ENCODE assay signal across 8 cellular contexts in genomic region chr6:16684896-16685554, GRCh38.
A peak's percentile ranks its signal among the peaks of the same experiment; 100 is the strongest.
DNase-seq lines count a peak whose midpoint lies in the region; ATAC-seq and TF ChIP-seq lines count a peak whose summit lies in the region.

No MANE protein-coding gene starts in this region.

- H3K27me3 ChIP-seq in skeletal muscle satellite cell (ENCODE audit: control insufficient read depth, insufficient read depth, low read length): no peaks in the 10 kb centered on the region

- H3K27ac Mint-ChIP-seq in activated naive CD4-positive, alpha-beta T cell treated with anti-CD3 and anti-CD28 coated beads for 36 hours: peak overlapping the region; percentile 44
- no peak overlapping the region for H3K27ac Mint-ChIP-seq in type B pancreatic cell

- peak overlapping the region; percentile 47 for H3K4me2 ChIP-seq in skeletal muscle satellite cell (ENCODE audit: low read length)

- TF ChIP-seq POLR2A in NB4 (IDR thresholded peaks at IDR 0.05; ENCODE audit: extremely low read depth, insufficient read length): no peak

- no peak for TF ChIP-seq CTCF in NB4 (IDR thresholded peaks at IDR 0.05; ENCODE audit: low read depth, low read length)
- TF ChIP-seq CTCF in type B pancreatic cell (conservative IDR thresholded peaks at IDR 0.05): no peak

- H3K9me3 Mint-ChIP-seq in activated naive CD4-positive, alpha-beta T cell treated with anti-CD3 and anti-CD28 coated beads for 36 hours: no peaks in the 10 kb centered on the region
- H3K9me3 Mint-ChIP-seq in type B pancreatic cell: peaks cover 5% of the 10 kb centered on the region

- ATAC-seq in GM19438 (IDR thresholded peaks at IDR 0.05; ENCODE audit: low read depth, unreplicated experiment) (peak; percentile 55), HG03139 (IDR thresholded peaks at IDR 0.05; ENCODE audit: unreplicated experiment) (no peak)

- no peaks in the 10 kb centered on the region for H3K36me3 ChIP-seq in skeletal muscle satellite cell (ENCODE audit: insufficient read depth, low read length)

- H3K27me3 Mint-ChIP-seq in activated naive CD4-positive, alpha-beta T cell treated with anti-CD3 and anti-CD28 coated beads for 36 hours (ENCODE audit: low read depth): no peaks in the 10 kb centered on the region
- no peaks in the 10 kb centered on the region for H3K27me3 Mint-ChIP-seq in type B pancreatic cell

- CTCF ChIA-PET in activated naive CD4-positive, alpha-beta T cell treated with anti-CD3 and anti-CD28 coated beads for 36 hours (lab: Charles Lee): no interaction called here

- DNase-seq in NB4 (ENCODE audit: low read depth) (peak; percentile 70), NCI-H82 (lab: John Stamatoyannopoulos, UW) (no peak), type B pancreatic cell (ENCODE audit: extremely low spot score, unreplicated experiment) (no peak), NCI-H1417 treated with DMSO at 0.1 percent for 48 hours (lab: John Stamatoyannopoulos, UW) (no peak)
- DNase-seq in activated naive CD4-positive, alpha-beta T cell treated with anti-CD3 and anti-CD28 coated beads for 36 hours: peak; percentile 97

- H3K9ac ChIP-seq in skeletal muscle satellite cell (ENCODE audit: low read depth, low read length): no peak overlapping the region

- intact Hi-C loops in activated naive CD4-positive, alpha-beta T cell treated with anti-CD3 and anti-CD28 coated beads for 36 hours (cut with micrococcal nuclease): loop anchor here (1.0 to 10.0 kb wide), 12 partner anchors 8 to 362 kb away; partner anchors contain the start of gene ATXN1

- H3K9me3 ChIP-seq in skeletal muscle satellite cell (replicated peaks; ENCODE audit: low read length): no peaks in the 10 kb centered on the region

- peaks cover 2% of the 10 kb centered on the region for H3K36me3 Mint-ChIP-seq in activated naive CD4-positive, alpha-beta T cell treated with anti-CD3 and anti-CD28 coated beads for 36 hours (ENCODE audit: low read depth)
- peaks cover 13% of the 10 kb centered on the region for H3K36me3 Mint-ChIP-seq in type B pancreatic cell

- peaks cover 74% of the 10 kb centered on the region for H3K4me1 Mint-ChIP-seq in activated naive CD4-positive, alpha-beta T cell treated with anti-CD3 and anti-CD28 coated beads for 36 hours (ENCODE audit: low read depth)
- H3K4me1 Mint-ChIP-seq in type B pancreatic cell (ENCODE audit: unreplicated experiment): peaks cover 24% of the 10 kb centered on the region

- H3K4me1 ChIP-seq in skeletal muscle satellite cell (ENCODE audit: control insufficient read depth, insufficient read depth, low read length): peaks cover 54% of the 10 kb centered on the region

- H3K4me3 ChIP-seq in NB4 (ENCODE audit: low read depth, low read length) (no peak overlapping the region), skeletal muscle satellite cell (ENCODE audit: low read length) (no peak overlapping the region)

- peak overlapping the region; percentile 20 for H3K4me3 Mint-ChIP-seq in activated naive CD4-positive, alpha-beta T cell treated with anti-CD3 and anti-CD28 coated beads for 36 hours
- no peak overlapping the region for H3K4me3 Mint-ChIP-seq in type B pancreatic cell

Comparison
In these comparisons a context has a peak if more than half of its experiments do, and no peak if none do; other contexts are left out.
1. DNase-seq: peak in NB4 (single experiment) and activated naive CD4-positive, alpha-beta T cell treated with anti-CD3 and anti-CD28 coated beads for 36 hours (single experiment); none in NCI-H82 (single experiment), type B pancreatic cell (single experiment) and NCI-H1417 treated with DMSO at 0.1 percent for 48 hours (single experiment).